1 cellular context compared by ENCODE assay signal in genomic region chr2:9767656-9768281, GRCh38.
TF ChIP-seq lines count a peak whose summit lies in the region.

No MANE protein-coding gene starts in this region.

TF ChIP-seq in GM23338, 12 proteins besides CTCF, POLR2A, EP300 and RAD21 (continued from another document):
- TF ChIP-seq ETS1 (IDR thresholded peaks at IDR 0.05) (no peak), CREB1 (CRISPR knock-in tag; IDR thresholded peaks at IDR 0.05; ENCODE audit: low read depth) (no peak), EZH2 (IDR thresholded peaks at IDR 0.05; ENCODE audit: low read depth, unreplicated experiment) (no peak), POLR2AphosphoS5 (IDR thresholded peaks at IDR 0.05; ENCODE audit: low read depth) (no peak), ZNF331 (CRISPR knock-in tag; IDR thresholded peaks at IDR 0.05; ENCODE audit: low read depth) (no peak), REST (IDR thresholded peaks at IDR 0.05; ENCODE audit: unreplicated experiment) (no peak), NANOG (IDR thresholded peaks at IDR 0.05; ENCODE audit: borderline replicate concordance) (no peak), JUNB (IDR thresholded peaks at IDR 0.05; ENCODE audit: unreplicated experiment) (no peak), EZH2phosphoT487 (IDR thresholded peaks at IDR 0.05; ENCODE audit: unreplicated experiment) (no peak), ZNF462 (CRISPR knock-in tag; IDR thresholded peaks at IDR 0.05) (no peak)
